24 cellular contexts compared by ENCODE assay signal in the genomic region with DNA sequence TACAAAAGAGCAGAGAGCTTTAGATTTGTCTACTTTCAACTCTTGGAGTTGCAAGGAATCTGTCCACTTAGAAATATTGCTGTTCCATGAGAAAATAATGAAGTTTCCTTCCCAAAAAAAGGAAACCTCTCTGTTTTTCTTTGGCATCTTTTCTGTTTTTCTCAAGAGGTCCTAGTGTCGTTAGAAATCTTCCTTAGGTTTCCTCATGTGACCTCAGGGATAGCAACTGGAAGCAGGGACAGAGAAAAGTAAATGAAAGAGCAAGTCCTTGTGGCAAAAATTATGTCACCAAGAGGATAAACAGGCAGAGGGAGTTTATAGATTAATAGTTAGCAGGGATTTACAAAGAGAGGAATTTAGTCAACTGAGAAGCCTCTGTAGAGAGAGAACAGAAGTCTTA.
"Had no signal": no experiment of that assay in that cellular context is flagged by ENCODE, and none has a peak within 500 bp of the region (broad histone marks: within the 10 kb centered on the region; RNA-seq: fewer than 3 reads in every experiment).

No MANE protein-coding gene starts in this region.

- DNase-seq: activated B cell treated with CpG ODN at 0.5 μM for 24 hours; activated CD4-positive, alpha-beta memory T cell treated with anti-CD3 and anti-CD28 coated beads for 36 hours; activated CD4-positive, alpha-beta T cell treated with anti-CD3 and anti-CD28 coated beads for 36 hours; activated effector memory CD4-positive, alpha-beta T cell treated with anti-CD3 and anti-CD28 coated beads, Interleukin-2, amount 50 U/mL, for 16 hours; activated naive CD4-positive, alpha-beta T cell treated with anti-CD3 and anti-CD28 coated beads, Interleukin-2, amount 10 ng/mL, durations not matched to agents 7 days and 5 days; dermis blood vessel endothelial cell; effector CD8-positive, alpha-beta T cell; gastrocnemius medialis; islet precursor cell; left colon; lower lobe of right lung; naive thymus-derived CD4-positive, alpha-beta T cell; occipital lobe; retina; sigmoid colon; stimulated activated CD4-positive, alpha-beta T cell treated with anti-CD3 and anti-CD28 coated beads, Interleukin-2, amount 100 ng/mL, for 48 hours; stimulated activated CD8-positive, alpha-beta memory T cell treated with anti-CD3 and anti-CD28 coated beads, Interleukin-4, amount 100 ng/mL, for 48 hours; stimulated activated naive CD4-positive, alpha-beta T cell; SW 1271; T-helper 17 cell; upper lobe of right lung had no signal

- ATAC-seq: activated CD4-positive, alpha-beta T cell treated with anti-CD3 and anti-CD28 coated beads for 36 hours; gastrocnemius medialis; left colon; lower lobe of right lung; naive thymus-derived CD4-positive, alpha-beta T cell; T-helper 17 cell; upper lobe of right lung had no signal

- H3K27ac Mint-ChIP-seq: activated B cell treated with CpG ODN at 0.5 μM for 24 hours; activated CD4-positive, alpha-beta memory T cell treated with anti-CD3 and anti-CD28 coated beads for 36 hours; activated CD4-positive, alpha-beta T cell treated with anti-CD3 and anti-CD28 coated beads for 36 hours; activated naive CD4-positive, alpha-beta T cell treated with anti-CD3 and anti-CD28 coated beads, Interleukin-2, amount 10 ng/mL, durations not matched to agents 7 days and 5 days; brain; naive thymus-derived CD4-positive, alpha-beta T cell; progenitor cell of endocrine pancreas; T-helper 17 cell had no signal

- H3K27me3 ChIP-seq: gastrocnemius medialis, sigmoid colon, upper lobe of right lung had no signal

- H3K9me3 ChIP-seq: gastrocnemius medialis, lower lobe of right lung, sigmoid colon, upper lobe of right lung had no signal

- H3K4me3 ChIP-seq: gastrocnemius medialis, lower lobe of right lung, sigmoid colon, upper lobe of right lung had no signal

- H3K27ac ChIP-seq: gastrocnemius medialis, lower lobe of right lung, sigmoid colon, upper lobe of right lung had no signal

- H3K4me3 Mint-ChIP-seq: activated B cell treated with CpG ODN at 0.5 μM for 24 hours; activated CD4-positive, alpha-beta memory T cell treated with anti-CD3 and anti-CD28 coated beads for 36 hours; activated CD4-positive, alpha-beta T cell treated with anti-CD3 and anti-CD28 coated beads for 36 hours; activated naive CD4-positive, alpha-beta T cell treated with anti-CD3 and anti-CD28 coated beads, Interleukin-2, amount 10 ng/mL, durations not matched to agents 7 days and 5 days; brain; naive thymus-derived CD4-positive, alpha-beta T cell; neural crest cell; T-helper 17 cell had no signal

- H3K9me3 Mint-ChIP-seq: activated naive CD4-positive, alpha-beta T cell treated with anti-CD3 and anti-CD28 coated beads, Interleukin-2, amount 10 ng/mL, durations not matched to agents 7 days and 5 days; brain; neural crest cell had no signal

- H3K36me3 Mint-ChIP-seq: activated CD4-positive, alpha-beta memory T cell treated with anti-CD3 and anti-CD28 coated beads for 36 hours; activated naive CD4-positive, alpha-beta T cell treated with anti-CD3 and anti-CD28 coated beads, Interleukin-2, amount 10 ng/mL, durations not matched to agents 7 days and 5 days; brain; naive thymus-derived CD4-positive, alpha-beta T cell had no signal

- H3K4me1 ChIP-seq: gastrocnemius medialis, lower lobe of right lung, sigmoid colon, upper lobe of right lung had no signal

- H3K4me1 Mint-ChIP-seq: activated B cell treated with CpG ODN at 0.5 μM for 24 hours; activated CD4-positive, alpha-beta T cell treated with anti-CD3 and anti-CD28 coated beads for 36 hours; activated naive CD4-positive, alpha-beta T cell treated with anti-CD3 and anti-CD28 coated beads, Interleukin-2, amount 10 ng/mL, durations not matched to agents 7 days and 5 days; brain; naive thymus-derived CD4-positive, alpha-beta T cell; neural crest cell; T-helper 17 cell had no signal

- H3K27me3 Mint-ChIP-seq: activated B cell treated with CpG ODN at 0.5 μM for 24 hours; activated CD4-positive, alpha-beta memory T cell treated with anti-CD3 and anti-CD28 coated beads for 36 hours; activated CD4-positive, alpha-beta T cell treated with anti-CD3 and anti-CD28 coated beads for 36 hours; activated naive CD4-positive, alpha-beta T cell treated with anti-CD3 and anti-CD28 coated beads, Interleukin-2, amount 10 ng/mL, durations not matched to agents 7 days and 5 days; naive thymus-derived CD4-positive, alpha-beta T cell; progenitor cell of endocrine pancreas; T-helper 17 cell had no signal

- H3K36me3 ChIP-seq: gastrocnemius medialis, lower lobe of right lung, sigmoid colon, upper lobe of right lung had no signal
